8 cellular contexts compared by ENCODE assay signal in genomic region chr19:53865918-53866696, GRCh38. TPM values are rescaled to one million over a fixed set of nuclear protein-coding genes. Genes with fewer than 3 reads are reported as not detected.
DNase-seq lines count a peak whose midpoint lies in the region; ATAC-seq and TF ChIP-seq lines count a peak whose summit lies in the region.

No MANE protein-coding gene starts in this region.

- H3K27ac ChIP-seq in SJSA1 = peak overlapping the region; percentile 99
- H3K27ac ChIP-seq in adipose tissue (ENCODE audit: low read depth, low read length) = peak overlapping the region; percentile 94
- peak overlapping the region; percentile 85 to 99 (median 94) for H3K27ac ChIP-seq in heart left ventricle
- peak overlapping the region; percentile 93 for H3K27ac ChIP-seq in urinary bladder (ENCODE audit: low read depth)

- intact Hi-C loops in heart left ventricle (cut with DNase I) = loop anchor here in 2 of 10 donors (5.0 kb wide), 2 partner anchors 236 to 326 kb away; partner anchors contain the start of genes NDUFA3 (in 1 of the 2), OSCAR (in 1 of the 2) and TSEN34 (in 1 of the 2)

- H3K9me3 ChIP-seq in SJSA1 (replicated peaks) (no peaks in the 10 kb centered on the region), heart left ventricle (no peaks in the 10 kb centered on the region)

- WGBS in adipose tissue, 3 donors = 1 to 32% (median 1%) methylated on average over 26 to 46 of the region's 46 CpGs
- WGBS in heart left ventricle, 4 donors = 1 to 4% (median 1%) methylated on average over 22 to 46 of the region's 46 CpGs
- under 1% methylated on average over 46 of the region's 46 CpGs for WGBS in urinary bladder

- peak in 2 of 12 donors; percentile 8 to 15 for TF ChIP-seq CTCF in heart left ventricle (IDR thresholded peaks at IDR 0.05)

- TF ChIP-seq POLR2A in heart left ventricle (IDR thresholded peaks at IDR 0.05) = peak in 1 of 2 donors; percentile 54

- peak overlapping the region; percentile 62 for H3K4me3 ChIP-seq in SJSA1
- peak overlapping the region; percentile 29 to 96 (median 90) for H3K4me3 ChIP-seq in heart left ventricle
- H3K4me3 ChIP-seq in urinary bladder (ENCODE audit: low read depth, low read length) = peak overlapping the region; percentile 23

- no peaks in the 10 kb centered on the region for H3K27me3 ChIP-seq in SJSA1 (replicated peaks)
- H3K27me3 ChIP-seq in heart left ventricle = no peaks in the 10 kb centered on the region

- H3K4me1 ChIP-seq in SJSA1 (replicated peaks) (peaks cover 31% of the 10 kb centered on the region), heart left ventricle (peaks cover 3 to 37% (median 22%) of the 10 kb centered on the region in 12 donors), urinary bladder (ENCODE audit: insufficient read depth) (no peaks in the 10 kb centered on the region)

- H3K36me3 ChIP-seq in SJSA1 = peaks cover 26% of the 10 kb centered on the region
- H3K36me3 ChIP-seq in heart left ventricle = peaks cover 0 to 8% (median 2%) of the 10 kb centered on the region in 9 donors
- no peaks in the 10 kb centered on the region for H3K36me3 ChIP-seq in urinary bladder (ENCODE audit: insufficient read depth)

- peak; percentile 15 to 55 (median 45) for ATAC-seq in heart left ventricle
- ATAC-seq in GM21737 (IDR thresholded peaks at IDR 0.05; ENCODE audit: unreplicated experiment) = no peak

- DNase-seq in GM19238 (ENCODE audit: insufficient read length, low spot score) = peak; percentile 65
- DNase-seq in SJSA1 (ENCODE audit: low read depth in 1 of 2, low spot score in 2 of 2) = peak; percentile 68 to 70
- DNase-seq in heart left ventricle = peak; percentile 80 to 93 (median 87)
- peak in 51 of 56 donors; percentile 16 to 88 (median 68) for DNase-seq in nucleus accumbens (lab: John Stamatoyannopoulos, UW)
- no peak for DNase-seq in T1000 (lab: John Stamatoyannopoulos, UW)

RNA-seq across cellular contexts. Expression of gene MYADM, which starts 1.6 kb away (rescaled TPM):
- total RNA-seq in SJSA1 (2014; rRNA removed; shearing (Covaris generic)) = 35.7 and 39.7 TPM in 2 replicates
- polyA plus RNA-seq in adipose tissue (100 to 1,000 TPM in 1 of 3 donors, 10 to 100 TPM in 2; 26.0 to 191 (median 94.4) TPM), heart left ventricle (100 to 1,000 TPM in 1 of 2 donors, 10 to 100 TPM in 1; 75.9 to 158 TPM), urinary bladder (271 TPM)
- total RNA-seq in heart left ventricle (100 to 1,000 TPM in 8 of 9 donors, 10 to 100 TPM in 1; 99.0 to 201 (median 166) TPM), urinary bladder (31.9 TPM)

RNA-seq across cellular contexts. Expression of gene PRKCG, which starts 15.9 kb away (rescaled TPM):
- total RNA-seq in SJSA1 (2014; rRNA removed; shearing (Covaris generic)) = not detected in 2 replicates
- polyA plus RNA-seq in adipose tissue (under 1 TPM in 2 of 3 donors, not detected in 1; 0.05 to 0.06 TPM), heart left ventricle (not detected), urinary bladder (0.03 TPM)
- total RNA-seq in heart left ventricle (under 1 TPM in 1 of 9 donors, not detected in 8; 0.09 TPM), urinary bladder (0.32 TPM)

RNA-seq across cellular contexts. Expression of gene NLRP12, which starts 42.0 kb away (rescaled TPM):
- total RNA-seq in SJSA1 (2014; rRNA removed; shearing (Covaris generic)) = not detected in 2 replicates
- polyA plus RNA-seq in adipose tissue (1 to 10 TPM in 2 of 3 donors, under 1 TPM in 1; 0.08 to 1.8 (median 1.1) TPM), heart left ventricle (under 1 TPM; 0.08 to 0.36 TPM), urinary bladder (0.18 TPM)
- total RNA-seq in heart left ventricle (1 to 10 TPM in 1 of 9 donors, under 1 TPM in 8; 0.07 to 1.5 (median 0.36) TPM), urinary bladder (0.42 TPM)

RNA-seq across cellular contexts. Expression of gene CACNG7, which starts 43.0 kb away (rescaled TPM):
- total RNA-seq in SJSA1 (2014; rRNA removed; shearing (Covaris generic)) = not detected in 2 replicates
- polyA plus RNA-seq in adipose tissue = not detected
- not detected for total RNA-seq in heart left ventricle
- polyA plus RNA-seq in heart left ventricle = not detected
- total RNA-seq in urinary bladder = 0.26 TPM
- polyA plus RNA-seq in urinary bladder = 0.09 TPM

Comparison
In these comparisons a context has a peak if more than half of its experiments do, and no peak if none do; other contexts are left out.
1. H3K4me3 ChIP-seq: peak in every context shown above with its lines; median percentile 90 in heart left ventricle; 62 in SJSA1; 23 in urinary bladder.